Comparison of ENCODE assay signal across 8 cellular contexts in genomic region chr15:63042879-63043340, GRCh38. TPM values are rescaled to one million over a fixed set of nuclear protein-coding genes. Genes with fewer than 3 reads are reported as not detected.
DNase-seq lines count a peak whose midpoint lies in the region; ATAC-seq, FAIRE-seq and TF ChIP-seq lines count a peak whose summit lies in the region.

No MANE protein-coding gene starts in this region.

- H3K9ac ChIP-seq in HUES64 (ENCODE audit: low read depth, low read length), result peak overlapping the region; percentile 93

- TF ChIP-seq EP300 in A549 (IDR thresholded peaks at IDR 0.05), result no peak

- CTCF ChIA-PET in A549 (lab: Yijun Ruan, JAX), result interaction anchor here (0.9 to 50.6 kb wide), 23 partner anchors 8 to 301 kb away, joined by 3 to 1136 read pairs (median 5); no protein-coding TSS in a partner anchor

- peak; percentile 17 to 21; a peak in 4 of 6 replicates for ATAC-seq in A549
- peak; percentile 32 for ATAC-seq in mucosa of descending colon
- no peak for ATAC-seq in GM18868 (IDR thresholded peaks at IDR 0.05; ENCODE audit: unreplicated experiment)
- ATAC-seq in GM21447 (IDR thresholded peaks at IDR 0.05; ENCODE audit: unreplicated experiment), result no peak

- H3K4me3 ChIP-seq in A549 (peak overlapping the region; percentile 87), HUES64 (ENCODE audit: low read length) (peak overlapping the region; percentile 97), ectodermal cell (ENCODE audit: insufficient read depth, low read depth, low read length) (peak overlapping the region; percentile 88), mucosa of descending colon (peak overlapping the region; percentile 64)

- DNase-seq in A549 (ENCODE audit: low read depth in 1 of 2, low spot score in 1 of 2), result peak in 1 of 2 experiments; percentile 47
- no peak for DNase-seq in mucosa of descending colon
- no peak for DNase-seq in mucosa of gallbladder (ENCODE audit: low spot score)
- DNase-seq in NCI-H345 (lab: John Stamatoyannopoulos, UW), result no peak

- H3K4me1 ChIP-seq in A549, result peaks cover 46% of the 10 kb centered on the region
- H3K4me1 ChIP-seq in HUES64 (ENCODE audit: insufficient read depth, low read length), result peaks cover 52% of the 10 kb centered on the region
- H3K4me1 ChIP-seq in ectodermal cell (ENCODE audit: control insufficient read depth, insufficient read depth, low read length), result peaks cover 37% of the 10 kb centered on the region
- H3K4me1 ChIP-seq in mucosa of descending colon (ENCODE audit: low read depth), result peaks cover 15% of the 10 kb centered on the region

- WGBS in A549 (ENCODE audit: missing lambda C conversion rate), result 1% methylated on average over 25 of the region's 31 CpGs
- under 1% methylated on average over 29 of the region's 31 CpGs for WGBS in HUES64
- 0% methylated on average over 31 of the region's 31 CpGs for WGBS in ectodermal cell, 2 experiments

- POLR2A ChIA-PET in A549 (lab: Yijun Ruan, JAX), result interaction anchor here (0.6 to 7.8 kb wide), 25 partner anchors 12 to 300 kb away, joined by 3 to 98 read pairs (median 4); no protein-coding TSS in a partner anchor

- peak overlapping the region; percentile 93 for H3K4me2 ChIP-seq in A549

- peaks cover 39% of the 10 kb centered on the region for H3K36me3 ChIP-seq in HUES64 (ENCODE audit: insufficient read depth, low read length)
- H3K36me3 ChIP-seq in ectodermal cell (ENCODE audit: control insufficient read depth, insufficient read depth, low read length), result peaks cover 9% of the 10 kb centered on the region
- H3K36me3 ChIP-seq in mucosa of descending colon (ENCODE audit: low read depth), result no peaks in the 10 kb centered on the region

- no peak for TF ChIP-seq POLR2A in A549 (IDR thresholded peaks at IDR 0.05; ENCODE audit: low read length)

- H3K9me3 ChIP-seq in A549, result peaks cover 6% of the 10 kb centered on the region; the same call in 2 of the 3 replicates
- H3K9me3 ChIP-seq in HUES64 (ENCODE audit: insufficient read depth, low read depth, low read length), result no peaks in the 10 kb centered on the region
- no peaks in the 10 kb centered on the region for H3K9me3 ChIP-seq in ectodermal cell (ENCODE audit: control insufficient read depth, low read length)
- H3K9me3 ChIP-seq in mucosa of descending colon, result no peaks in the 10 kb centered on the region

- TF ChIP-seq CTCF in A549 (IDR thresholded peaks at IDR 0.05), result no peak; the same call in 2 of the 3 replicates
- TF ChIP-seq CTCF in mucosa of descending colon (IDR thresholded peaks at IDR 0.05), result no peak

- H3K27me3 ChIP-seq in HUES64 (ENCODE audit: insufficient read depth, low read length) (no peaks in the 10 kb centered on the region), ectodermal cell (ENCODE audit: control insufficient read depth, insufficient read depth, low read length, poor library complexity, severe bottlenecking) (peaks cover 4% of the 10 kb centered on the region)

- no peak; a peak in 1 of 5 replicates for TF ChIP-seq RAD21 in A549 (conservative IDR thresholded peaks at IDR 0.05 in 1 of 2, IDR thresholded peaks at IDR 0.05 in 1 of 2)

- H3K27ac ChIP-seq in A549, result peak overlapping the region; percentile 94 to 97
- H3K27ac ChIP-seq in HUES64 (ENCODE audit: low read depth, low read length), result peak overlapping the region; percentile 87
- peak overlapping the region; percentile 65 for H3K27ac ChIP-seq in ectodermal cell (ENCODE audit: insufficient read depth, low read depth, low read length, poor library complexity, severe bottlenecking)

- intact Hi-C loops in mucosa of descending colon (cut with DNase I, micrococcal nuclease), result loop anchor here in 1 of 2 donors (10.0 kb wide), 2 partner anchors 148 to 198 kb away; no protein-coding TSS in a partner anchor

- no peak for FAIRE-seq in A549 (lab: Jason Lieb, UNC)

TF ChIP-seq in A549, 52 proteins besides CTCF, POLR2A, EP300 and RAD21:
- TF ChIP-seq JUN (IDR thresholded peaks at IDR 0.05) (peak in 1 of 2 experiments; percentile 50; a peak in 4 of 5 replicates), FOSL2 (IDR thresholded peaks at IDR 0.05) (no peak), FOSL2 (CRISPR knock-in tag; IDR thresholded peaks at IDR 0.05) (no peak), PBX3 (IDR thresholded peaks at IDR 0.05) (0 out of 2 replicates have a peak, but pooled peaks have one; percentile 0), E2F6 (IDR thresholded peaks at IDR 0.05; ENCODE audit: borderline replicate concordance, low read depth) (0 out of 2 replicates have a peak, but pooled peaks have one; percentile 18), JUNB (IDR thresholded peaks at IDR 0.05) (no peak)
TF ChIP-seq in A549: peak in this region for 3.

RNA-seq across cellular contexts. Expression of gene TPM1, which starts 0.4 kb away (rescaled TPM):
- polyA plus RNA-seq in A549 (2011; rRNA removed) (777 and 894 TPM in 2 replicates), A549 (2017; fragmentation: RNase III; extraction: RNeasy Plus Mini Kit Qiagen cat#74134 plus additional on column Dnase treatment) (954 to 1,229 TPM (median 1,043 TPM) in 3 replicates)
- 824 and 915 TPM in 2 replicates for polyA plus RNA-seq in A549 (2012; cell fraction: cytosol; rRNA removed)
- 678 and 876 TPM in 2 replicates for polyA plus RNA-seq in A549 (2012; cell fraction: nucleus; rRNA removed)
- polyA minus RNA-seq in A549 (2011; rRNA and poly(A)+ RNA removed), result 537 and 670 TPM in 2 replicates
- polyA plus RNA-seq in HUES64 (2013, experiment 1 of 2), result 315 TPM
- 324 TPM for polyA plus RNA-seq in HUES64 (2013, experiment 2 of 2)
- 870 TPM for polyA plus RNA-seq in ectodermal cell (2013, experiment 1 of 4)
- polyA plus RNA-seq in ectodermal cell (2013, experiment 2 of 4), result 825 TPM
- 574 TPM for polyA plus RNA-seq in ectodermal cell (2013, experiment 3 of 4)
- polyA plus RNA-seq in ectodermal cell (2013, experiment 4 of 4), result 642 TPM
- total RNA-seq in mucosa of descending colon (1,000 to 10,000 TPM in 1 of 3 donors, 100 to 1,000 TPM in 2; 613 to 1,704 (median 696) TPM), mucosa of gallbladder (1,361 TPM)

Comparison
In these comparisons a context has a peak if more than half of its experiments do, and no peak if none do; other contexts are left out.
1. ATAC-seq: peak in A549 (2 of 2) and mucosa of descending colon (single experiment); none in GM18868 (single experiment) and GM21447 (single experiment).
2. Peak in every context shown above with its lines, with median percentiles within 50 percentile points of each other: H3K27ac ChIP-seq and H3K4me3 ChIP-seq.